Comparison of ENCODE assay signal across 9 cellular contexts in the genomic region with DNA sequence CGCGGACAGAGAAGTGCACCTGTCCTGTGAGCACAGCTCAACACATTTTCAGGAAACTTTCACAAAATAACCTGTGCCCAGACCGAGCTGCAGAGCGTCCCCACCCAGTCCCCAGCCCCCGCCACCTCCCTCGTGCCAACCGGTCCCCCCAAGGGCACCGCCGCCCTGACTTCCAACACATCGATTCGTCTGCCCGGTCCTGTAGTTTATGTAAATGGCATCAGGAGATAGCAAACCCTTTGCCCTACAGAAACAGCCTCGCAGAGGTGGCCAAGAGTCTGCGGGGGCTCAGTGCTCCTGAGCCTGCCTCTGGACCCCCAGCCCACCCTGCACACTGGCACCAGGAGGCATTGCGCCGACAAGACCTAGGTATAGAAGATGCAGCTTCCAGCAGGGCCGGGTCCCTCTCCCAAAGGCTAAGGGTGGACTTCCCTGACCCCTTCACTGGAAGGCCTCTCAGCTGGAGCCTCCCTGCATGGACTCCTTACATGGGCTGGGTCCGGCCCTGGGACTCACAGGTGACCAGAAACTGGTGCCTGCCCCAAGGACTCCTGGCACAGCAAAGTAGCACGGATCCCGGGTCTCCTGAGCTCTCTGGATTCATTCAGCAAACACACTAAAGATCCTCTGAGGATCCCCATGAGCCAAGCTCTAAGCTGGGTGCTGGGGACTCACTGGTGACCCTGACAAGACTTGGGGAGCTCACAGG. TPM values are rescaled to one million over a fixed set of nuclear protein-coding genes. Genes with fewer than 3 reads are reported as not detected.
DNase-seq lines count a peak whose midpoint lies in the region; ATAC-seq and TF ChIP-seq lines count a peak whose summit lies in the region.
"Had no signal": no experiment of that assay in that cellular context is flagged by ENCODE, and none has a peak within 500 bp of the region (broad histone marks: within the 10 kb centered on the region; RNA-seq: fewer than 3 reads in every experiment).

No MANE protein-coding gene starts in this region.

- no peak for ATAC-seq in naive thymus-derived CD8-positive, alpha-beta T cell
- ATAC-seq in GM18861 (IDR thresholded peaks at IDR 0.05; ENCODE audit: unreplicated experiment), result no peak
- no peak for ATAC-seq in HG02763 (IDR thresholded peaks at IDR 0.05; ENCODE audit: unreplicated experiment)

- H3K9ac ChIP-seq in KMS-11 (no peak overlapping the region), colonic mucosa (ENCODE audit: low read depth in 2 of 2, low read length in 2 of 2) (peak overlapping the region in 1 of 2 donors; percentile 40)

- H3K4me3 ChIP-seq in AG09309 (ENCODE audit: control insufficient read depth, low read depth, low read length), result peak overlapping the region; percentile 67
- peak overlapping the region; percentile 78 for H3K4me3 ChIP-seq in KMS-11 (IDR thresholded peaks at IDR 0.05; ENCODE audit: insufficient read depth, low read depth, low read length)
- peak overlapping the region; percentile 42 for H3K4me3 ChIP-seq in colonic mucosa

- DNase-seq in AG09309 (ENCODE audit: low read depth) (no peak), colonic mucosa (no peak), OCI-M2 (lab: John Stamatoyannopoulos, UW; ENCODE audit: unreplicated experiment) (no peak), DMS 273 (lab: John Stamatoyannopoulos, UW; ENCODE audit: unreplicated experiment) (no peak)
- no peak for DNase-seq in naive thymus-derived CD8-positive, alpha-beta T cell

- H3K4me1 Mint-ChIP-seq in naive thymus-derived CD8-positive, alpha-beta T cell, result peaks cover 6 to 30% (median 19%) of the 10 kb centered on the region in 4 donors

- peak overlapping the region; percentile 68 to 88 (median 82) for H3K4me3 Mint-ChIP-seq in naive thymus-derived CD8-positive, alpha-beta T cell

- H3K4me1 ChIP-seq in KMS-11 (ENCODE audit: low read depth, poor library complexity, severe bottlenecking) (peaks cover 4% of the 10 kb centered on the region), colonic mucosa (no peaks in the 10 kb centered on the region)

- H3K36me3 ChIP-seq in KMS-11 (ENCODE audit: insufficient read depth) (no peaks in the 10 kb centered on the region), colonic mucosa (no peaks in the 10 kb centered on the region)

- peak overlapping the region in 7 of 10 donors; percentile 65 to 85 (median 75) for H3K27ac Mint-ChIP-seq in naive thymus-derived CD8-positive, alpha-beta T cell

- peaks cover 31% of the 10 kb centered on the region for H3K27me3 ChIP-seq in KMS-11 (ENCODE audit: insufficient read depth, low read depth)
- peaks cover 12% of the 10 kb centered on the region for H3K27me3 ChIP-seq in colonic mucosa

- TF ChIP-seq CTCF in AG09309 (IDR thresholded peaks at IDR 0.05; ENCODE audit: control insufficient read depth, insufficient read depth, low read depth, low read length, missing control alignments) (no peak), KMS-11 (conservative IDR thresholded peaks at IDR 0.05; ENCODE audit: low read depth, low read length) (no peak), colonic mucosa (IDR thresholded peaks at IDR 0.05) (no peak)

- H3K4me2 ChIP-seq in KMS-11, result peak overlapping the region; percentile 91

- no peaks in the 10 kb centered on the region for H3K79me2 ChIP-seq in KMS-11 (ENCODE audit: insufficient read depth, low read depth)

- no peaks in the 10 kb centered on the region for H4K20me1 ChIP-seq in KMS-11 (ENCODE audit: insufficient read depth)

- peaks cover 0 to 2% (median 0%) of the 10 kb centered on the region in 3 donors for H3K36me3 Mint-ChIP-seq in naive thymus-derived CD8-positive, alpha-beta T cell

- POLR2A ChIA-PET in naive thymus-derived CD8-positive, alpha-beta T cell (lab: Charles Lee), result interaction anchor here (0.8 to 2.2 kb wide), 4 partner anchors 8 to 47 kb away, joined by 3 to 9 read pairs (median 4); partner anchors contain the start of genes PLEKHG5 and TNFRSF25

- H2AFZ ChIP-seq in KMS-11 (ENCODE audit: low read depth), result peak overlapping the region; percentile 86

- no peaks in the 10 kb centered on the region for H3K9me3 ChIP-seq in colonic mucosa

- intact Hi-C loops in colonic mucosa (cut with DNase I), result no loop called here

- peaks cover 0 to 20% (median 3%) of the 10 kb centered on the region in 5 donors for H3K27me3 Mint-ChIP-seq in naive thymus-derived CD8-positive, alpha-beta T cell

- no peak overlapping the region for H3K27ac ChIP-seq in KMS-11
- no peak overlapping the region for H3K27ac ChIP-seq in colonic mucosa

- H3K9me3 Mint-ChIP-seq in naive thymus-derived CD8-positive, alpha-beta T cell, result no peaks in the 10 kb centered on the region

RNA-seq across cellular contexts. Expression of gene PLEKHG5, which starts 6.6 kb away (rescaled TPM):
- 10 to 100 TPM; 13.9 to 19.6 TPM for total RNA-seq in colonic mucosa
- 1 to 10 TPM; 6.3 to 7.0 TPM for total RNA-seq in naive thymus-derived CD8-positive, alpha-beta T cell
- 1 to 10 TPM in 1 of 3 donors, under 1 TPM in 2; 0.57 to 1.4 (median 0.59) TPM for polyA plus RNA-seq in naive thymus-derived CD8-positive, alpha-beta T cell

RNA-seq across cellular contexts. Expression of gene TNFRSF25, which starts 32.0 kb away (rescaled TPM):
- 10 to 100 TPM; 33.1 to 87.1 TPM for total RNA-seq in colonic mucosa
- 100 to 1,000 TPM; 378 to 381 TPM for total RNA-seq in naive thymus-derived CD8-positive, alpha-beta T cell
- 10 to 100 TPM in 2 of 3 donors, 1 to 10 TPM in 1; 7.2 to 28.7 (median 10.6) TPM for polyA plus RNA-seq in naive thymus-derived CD8-positive, alpha-beta T cell

RNA-seq across cellular contexts. Expression of gene NOL9, which starts 56.3 kb away (rescaled TPM):
- total RNA-seq in colonic mucosa, result 10 to 100 TPM; 14.5 to 27.3 TPM
- total RNA-seq in naive thymus-derived CD8-positive, alpha-beta T cell, result 10 to 100 TPM; 81.3 to 93.0 TPM
- 10 to 100 TPM; 10.4 to 19.4 (median 18.5) TPM for polyA plus RNA-seq in naive thymus-derived CD8-positive, alpha-beta T cell

RNA-seq across cellular contexts. Expression of gene TAS1R1, which starts 57.1 kb away (rescaled TPM):
- total RNA-seq in colonic mucosa, result not detected
- not detected for total RNA-seq in naive thymus-derived CD8-positive, alpha-beta T cell
- polyA plus RNA-seq in naive thymus-derived CD8-positive, alpha-beta T cell, result under 1 TPM in 1 of 3 donors, not detected in 2; 0.06 TPM
- total RNA-seq: glomerular endothelial cell had no signal

Comparison
In these comparisons a context has a peak if more than half of its experiments do, and no peak if none do; other contexts are left out.
1. RNA of gene TNFRSF25, which starts 32.0 kb away (total RNA-seq): 378 to 381 TPM in naive thymus-derived CD8-positive, alpha-beta T cell; 33.1 to 87.1 TPM in colonic mucosa; every median in the first group is over 4 times any median in the second.
2. Peak in every context shown above with its lines, with median percentiles within 50 percentile points of each other: H3K4me3 ChIP-seq.